ENCODE assay signal across 13 cellular contexts in genomic region chr7:82600601-82601000, GRCh38.
DNase-seq lines count a peak whose midpoint lies in the region; ATAC-seq, FAIRE-seq and TF ChIP-seq lines count a peak whose summit lies in the region.
"Had no signal": no experiment of that assay in that cellular context is flagged by ENCODE, and none has a peak within 500 bp of the region (broad histone marks: within the 10 kb centered on the region; RNA-seq: fewer than 3 reads in every experiment).

No MANE protein-coding gene starts in this region.

- no peak overlapping the region for H2AFZ ChIP-seq in H9 (ENCODE audit: low read length)
- H2AFZ ChIP-seq in GM12878 (ENCODE audit: control insufficient read depth, low read depth, low read length) = no peak overlapping the region

- BruUV-seq in GM12878 (replicated peaks; lab: Mats Ljungman, UMichigan) = no TSS peak

- no peaks in the 10 kb centered on the region for H3K79me2 ChIP-seq in H9 (ENCODE audit: insufficient read depth, low read length)
- H3K79me2 ChIP-seq in GM12878 (ENCODE audit: control insufficient read depth, insufficient read depth, low read length) = no peaks in the 10 kb centered on the region

- peak; percentile 33; the same call in 2 of the 3 replicates for ATAC-seq in GM12878
- no peak for ATAC-seq in T-helper 17 cell
- ATAC-seq: mucosa of descending colon, right lobe of liver, T-cell had no signal

- SMC1A ChIA-PET in GM12878 (lab: Charles Lee; ENCODE audit: uncharacterized antibody, unreplicated experiment) = interaction anchor here (0.9 to 1.6 kb wide), 12 partner anchors 11 to 1101 kb away, joined by 3 to 7 read pairs (median 4); no protein-coding TSS in a partner anchor

- no peaks in the 10 kb centered on the region for H3K27me3 Mint-ChIP-seq in H9 (ENCODE audit: low read depth)
- no peaks in the 10 kb centered on the region for H3K27me3 Mint-ChIP-seq in T-helper 17 cell
- H3K27me3 Mint-ChIP-seq: T-cell had no signal

- no peak overlapping the region for H2BK20ac ChIP-seq in H9 (ENCODE audit: low read depth, low read length, poor library complexity, severe bottlenecking)

- no CpG with 5 or more reads among the region's 3 CpGs for WGBS in H9 (ENCODE audit: extremely low coverage, insufficient read length, low lambda C conversion rate)
- WGBS in GM12878 (ENCODE audit: insufficient coverage, insufficient replicate concordance, low lambda C conversion rate, missing lambda C conversion rate) = 8% methylated on average over 3 of the region's 3 CpGs

- H3K79me1 ChIP-seq in H9 (ENCODE audit: insufficient read depth, low read depth, low read length, poor library complexity, severe bottlenecking) = no peaks in the 10 kb centered on the region

- H3K36me3 Mint-ChIP-seq in H9 (ENCODE audit: insufficient read depth in 1 of 3, low read depth in 3 of 3) = peaks cover 0 to 13% (median 6%) of the 10 kb centered on the region in 3 experiments; a peak in 5 of 7 replicates
- no peaks in the 10 kb centered on the region for H3K36me3 Mint-ChIP-seq in T-helper 17 cell (ENCODE audit: low read depth)
- H3K36me3 Mint-ChIP-seq: activated naive CD8-positive, alpha-beta T cell; T-cell had no signal

- RAD21 ChIA-PET in GM12878 (lab: Charles Lee; ENCODE audit: unreplicated experiment) = interaction anchor here (0.7 to 1.1 kb wide), 7 partner anchors 9 to 1101 kb away, joined by 3 to 5 read pairs (median 3); no protein-coding TSS in a partner anchor

- in situ Hi-C loops in GM12878 (cut with MboI) = loop anchor here (10.0 kb wide), 1 partner anchor 124 kb away; no protein-coding TSS in a partner anchor

- no peak overlapping the region for H3K14ac ChIP-seq in H9 (ENCODE audit: insufficient read depth, low read length)

- TF ChIP-seq CTCF in H9 (conservative IDR thresholded peaks at IDR 0.05) = peak; percentile 33; the same call in 2 of the 3 replicates
- 0 out of 6 replicates have a peak, but pooled peaks of 1 of the 3 experiments have one; percentile 8 for TF ChIP-seq CTCF in GM12878 (IDR thresholded peaks at IDR 0.05 in 2 of 3, conservative IDR thresholded peaks at IDR 0.05 in 1 of 3; ENCODE audit: control insufficient read depth in 2 of 3, extremely low read depth in 1 of 3, insufficient read depth in 1 of 3, low read depth in 3 of 3, low read length in 3 of 3)
- peak; percentile 31 for TF ChIP-seq CTCF in retinal pigment epithelial cell (conservative IDR thresholded peaks at IDR 0.05; ENCODE audit: low read depth, low read length)
- TF ChIP-seq CTCF in breast epithelium (IDR thresholded peaks at IDR 0.05) = no peak

- H3K4me3 ChIP-seq in GM12878 (no peak overlapping the region), retinal pigment epithelial cell (ENCODE audit: low read length) (no peak overlapping the region), breast epithelium (no peak overlapping the region)
- H3K4me3 ChIP-seq: mucosa of descending colon, right lobe of liver, vagina had no signal

- no peak overlapping the region for H2BK5ac ChIP-seq in H9 (ENCODE audit: insufficient read length, low read length)

- H3K9ac ChIP-seq in H9 (ENCODE audit: extremely low read depth, insufficient read length, low read length) (no peak overlapping the region), GM12878 (ENCODE audit: control insufficient read depth, insufficient read depth, low read length) (no peak overlapping the region)

- H3K4ac ChIP-seq in H9 (ENCODE audit: low read depth, low read length) = no peak overlapping the region

- H4K20me1 ChIP-seq in H9 (ENCODE audit: control insufficient read depth, insufficient read depth, insufficient read length) (no peaks in the 10 kb centered on the region), GM12878 (ENCODE audit: control insufficient read depth, insufficient read depth) (no peaks in the 10 kb centered on the region)

- DNase-seq in H9 = no peak
- peak; percentile 72 for DNase-seq in NCI-H2171 (lab: John Stamatoyannopoulos, UW)
- DNase-seq in GM12878 (ENCODE audit: low read depth, low spot score) = no peak
- DNase-seq in retinal pigment epithelial cell (ENCODE audit: low read depth) = no peak
- DNase-seq in breast epithelium (ENCODE audit: low spot score in 2 of 2) = no peak
- DNase-seq in T-helper 17 cell = no peak
- no peak for DNase-seq in GM03348 (ENCODE audit: low spot score)
- DNase-seq: effector CD4-positive, alpha-beta T cell; mucosa of descending colon; right lobe of liver; T-cell had no signal

- CTCF ChIA-PET in GM12878 (lab: Yijun Ruan, JAX) = interaction anchor here (0.8 to 1.4 kb wide), 8 partner anchors 9 to 1101 kb away, joined by 3 to 8 read pairs (median 4); no protein-coding TSS in a partner anchor

- H3K23me2 ChIP-seq in H9 (ENCODE audit: insufficient read length, low read depth, low read length, poor library complexity, severe bottlenecking) = no peaks in the 10 kb centered on the region

- no peak overlapping the region for H4K8ac ChIP-seq in H9 (replicated peaks; ENCODE audit: insufficient read length, low read depth, low read length)

- no peak overlapping the region for H3K27ac ChIP-seq in H9 (ENCODE audit: insufficient read length, low read depth, low read length)
- no peak overlapping the region for H3K27ac ChIP-seq in GM12878 (ENCODE audit: control insufficient read depth, insufficient read depth)
- no peak overlapping the region for H3K27ac ChIP-seq in breast epithelium
- H3K27ac ChIP-seq: right lobe of liver, vagina had no signal

- no peak overlapping the region for H2BK15ac ChIP-seq in H9 (ENCODE audit: low read depth, low read length)

- H3K27ac Mint-ChIP-seq in H9 (no peak overlapping the region), T-helper 17 cell (no peak overlapping the region)
- H3K27ac Mint-ChIP-seq: activated naive CD8-positive, alpha-beta T cell; T-cell had no signal

- H4K5ac ChIP-seq in H9 (ENCODE audit: insufficient read length, low read depth, low read length) = no peak overlapping the region

- no peak overlapping the region for H2AK5ac ChIP-seq in H9 (ENCODE audit: insufficient read length, low read length)

- H3K4me1 Mint-ChIP-seq in H9 (peaks cover 22 to 24% of the 10 kb centered on the region in 2 experiments), T-helper 17 cell (no peaks in the 10 kb centered on the region)
- H3K4me1 Mint-ChIP-seq: T-cell had no signal

- no peak overlapping the region for H4K91ac ChIP-seq in H9 (ENCODE audit: insufficient read length, low read depth, low read length)

- no peak overlapping the region for H3K4me3 Mint-ChIP-seq in H9
- H3K4me3 Mint-ChIP-seq in T-helper 17 cell = no peak overlapping the region
- H3K4me3 Mint-ChIP-seq: activated naive CD8-positive, alpha-beta T cell; T-cell had no signal

- H3K9me3 ChIP-seq in H9 (ENCODE audit: control insufficient read depth, low read depth, low read length) (no peaks in the 10 kb centered on the region), GM12878 (replicated peaks; ENCODE audit: control insufficient read depth, insufficient read depth, low read length) (no peaks in the 10 kb centered on the region), breast epithelium (no peaks in the 10 kb centered on the region), T-helper 17 cell (ENCODE audit: control insufficient read depth, low read length, poor library complexity, severe bottlenecking) (no peaks in the 10 kb centered on the region)
- H3K9me3 ChIP-seq: mucosa of descending colon, right lobe of liver, vagina had no signal

- H3K4me1 ChIP-seq in H9 (ENCODE audit: insufficient read depth, low read length) (no peaks in the 10 kb centered on the region), GM12878 (ENCODE audit: control insufficient read depth, insufficient read depth, low read length) (no peaks in the 10 kb centered on the region), breast epithelium (no peaks in the 10 kb centered on the region)
- H3K4me1 ChIP-seq: right lobe of liver, vagina had no signal

- TF ChIP-seq RAD21 in GM12878 (IDR thresholded peaks at IDR 0.05; ENCODE audit: insufficient read depth, low read depth, low read length) = no peak

- peaks cover 7 to 11% of the 10 kb centered on the region in 2 experiments for H3K9me3 Mint-ChIP-seq in H9
- H3K9me3 Mint-ChIP-seq: T-cell had no signal

- TF ChIP-seq EP300 in GM12878 (IDR thresholded peaks at IDR 0.05; ENCODE audit: borderline replicate concordance in 1 of 2, control insufficient read depth in 1 of 2, low read depth in 2 of 2, low read length in 2 of 2) = no peak

- FAIRE-seq in GM12878 (lab: Jason Lieb, UNC) = no peak

- no peak overlapping the region for H3K56ac ChIP-seq in H9 (ENCODE audit: insufficient read length, low read depth, low read length)

- H3T11ph ChIP-seq in H9 (ENCODE audit: low read length) = no peak overlapping the region

- no peak for TF ChIP-seq POLR2A in GM12878 (IDR thresholded peaks at IDR 0.05; ENCODE audit: low read depth, low read length)
- TF ChIP-seq POLR2A in breast epithelium (IDR thresholded peaks at IDR 0.05) = no peak

- H3K27me3 ChIP-seq in H9 (ENCODE audit: insufficient read depth, low read length) (no peaks in the 10 kb centered on the region), GM12878 (replicated peaks in 1 of 2; ENCODE audit: control insufficient read depth in 2 of 2, insufficient read depth in 2 of 2, low read length in 1 of 2) (no peaks in the 10 kb centered on the region), breast epithelium (no peaks in the 10 kb centered on the region)
- H3K27me3 ChIP-seq: right lobe of liver, vagina had no signal

- no peak overlapping the region for H2BK12ac ChIP-seq in H9 (ENCODE audit: insufficient read length, low read depth, low read length)

- H3K18ac ChIP-seq in H9 (ENCODE audit: insufficient read length, low read depth, low read length) = no peak overlapping the region

- H3K36me3 ChIP-seq in GM12878 (ENCODE audit: control insufficient read depth in 2 of 2, insufficient read depth in 2 of 2, low read length in 1 of 2) = no peaks in the 10 kb centered on the region
- no peaks in the 10 kb centered on the region for H3K36me3 ChIP-seq in breast epithelium
- H3K36me3 ChIP-seq: right lobe of liver, vagina had no signal

- H3K4me2 ChIP-seq in H9 (ENCODE audit: insufficient read depth, insufficient read length, low read length) = no peak overlapping the region
- H3K4me2 ChIP-seq in GM12878 (ENCODE audit: control insufficient read depth, insufficient read depth) = no peak overlapping the region

- no peak overlapping the region for H2BK120ac ChIP-seq in H9 (ENCODE audit: low read depth, low read length, poor library complexity, severe bottlenecking)

- H3K23ac ChIP-seq in H9 (ENCODE audit: insufficient read length, low read depth, low read length) = no peak overlapping the region

- POLR2A ChIA-PET in GM12878 (lab: Charles Lee) = no interaction called here

- intact Hi-C loops in GM12878 (cut with micrococcal nuclease; ENCODE audit: unreplicated experiment) (loop anchor here (10.0 kb wide), 1 partner anchor 556 kb away; no protein-coding TSS in a partner anchor), breast epithelium (cut with DNase I; ENCODE audit: low total_unique reads) (no loop called here)

TF ChIP-seq in GM12878, 131 proteins besides CTCF, POLR2A, EP300 and RAD21:
- no peak for TF ChIP-seq WRNIP1 (IDR thresholded peaks at IDR 0.05; ENCODE audit: borderline replicate concordance, low read depth, low read length)
- TF ChIP-seq SUPT20H (IDR thresholded peaks at IDR 0.05; ENCODE audit: borderline replicate concordance, control insufficient read depth, low read depth, low read length) = no peak
- peak; percentile 19 for TF ChIP-seq MEF2B (IDR thresholded peaks at IDR 0.05; ENCODE audit: partially characterized antibody, poor library complexity, severe bottlenecking)

Comparison
In these comparisons a context has a peak if more than half of its experiments do, and no peak if none do; other contexts are left out.
1. CTCF ChIP-seq: peak in H9 (single experiment) and retinal pigment epithelial cell (single experiment); none in breast epithelium (0 of 3).